19 cellular contexts compared by ENCODE assay signal in genomic region chr10:1841759-1842158, GRCh38.
"Had no signal": no experiment of that assay in that cellular context is flagged by ENCODE, and none has a peak within 500 bp of the region (broad histone marks: within the 10 kb centered on the region; RNA-seq: fewer than 3 reads in every experiment).

No MANE protein-coding gene starts in this region.

- H3K4me2 ChIP-seq: SK-N-SH had no signal

- H3K27ac ChIP-seq: RWPE1 had no signal

- H3K9ac ChIP-seq: SK-N-SH had no signal

- DNase-seq: IMR-90, Karpas-422, KG1, MG63, NCI-H1092, NCI-H1105 treated with DMSO at 0.1 percent for 48 hours, NCI-H1417 treated with DMSO at 0.1 percent for 48 hours, NCI-H146, NCI-H1694 treated with DMSO at 0.1 percent for 48 hours, NCI-H1930, NCI-H2081, NCI-H2107, NCI-H2227 treated with DMSO at 0.1 percent for 48 hours, NCI-H524, NCI-H526 treated with DMSO at 0.1 percent for 48 hours, NCI-H748 treated with DMSO at 0.1 percent for 48 hours, SHP77, SK-N-SH had no signal

- H3K36me3 ChIP-seq: MG63 had no signal

- H3K4me3 ChIP-seq: MG63 had no signal

- H3K9me3 ChIP-seq: MG63, SK-N-SH had no signal
